In the genomic region with DNA sequence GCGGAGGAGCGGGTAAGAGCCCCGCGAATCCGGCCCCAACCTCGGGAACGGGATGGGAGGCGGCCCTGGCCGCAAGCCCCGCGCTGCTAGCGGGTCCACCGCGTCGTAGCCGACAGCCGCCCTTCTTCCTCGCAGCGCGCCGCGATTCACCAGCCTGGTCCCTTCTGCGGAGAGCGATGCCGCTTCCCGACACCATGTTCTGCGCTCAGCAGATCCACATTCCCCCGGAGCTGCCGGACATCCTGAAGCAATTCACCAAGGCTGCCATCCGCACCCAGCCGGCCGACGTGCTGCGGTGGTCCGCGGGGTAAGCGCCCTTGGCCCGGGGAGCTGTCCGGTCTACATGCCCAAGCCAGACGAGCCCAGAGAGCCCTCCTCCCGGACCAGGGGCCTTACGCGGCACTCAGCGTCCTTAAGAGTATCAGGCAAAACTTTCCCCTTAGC, we compare ENCODE assay signal across 8 cellular contexts. TPM values are rescaled to one million over a fixed set of nuclear protein-coding genes. Genes with fewer than 3 reads are reported as not detected.
DNase-seq lines count a peak whose midpoint lies in the region; ATAC-seq and TF ChIP-seq lines count a peak whose summit lies in the region.

No MANE protein-coding gene starts in this region.

- H3K27me3 ChIP-seq in SJSA1 (replicated peaks) (no peaks in the 10 kb centered on the region), parathyroid adenoma (ENCODE audit: control insufficient read depth, insufficient read depth, low read length) (no peaks in the 10 kb centered on the region)

- H3K27me3 Mint-ChIP-seq in activated T-cell treated with anti-CD3 and anti-CD28 coated beads, Interleukin-2, amount 50 U/mL, for 24 hours, result peaks cover 6% of the 10 kb centered on the region

- no peak for DNase-seq in activated T-cell treated with anti-CD3 and anti-CD28 coated beads, Interleukin-2, amount 50 U/mL, for 24 hours
- no peak for DNase-seq in activated T-cell treated with anti-CD3 and anti-CD28 coated beads for 4 hours
- no peak for DNase-seq in SJSA1 (ENCODE audit: low read depth in 1 of 2, low spot score in 2 of 2)
- DNase-seq in fibroblast of the aortic adventitia (ENCODE audit: low read depth), result no peak
- no peak for DNase-seq in NCI-H1930 (lab: John Stamatoyannopoulos, UW)
- no peak for DNase-seq in NCI-H187 treated with DMSO at 0.1 percent for 48 hours (lab: John Stamatoyannopoulos, UW)

- no peaks in the 10 kb centered on the region for H3K9me3 Mint-ChIP-seq in activated T-cell treated with anti-CD3 and anti-CD28 coated beads, Interleukin-2, amount 50 U/mL, for 24 hours

- peak overlapping the region; percentile 98 for H3K4me2 ChIP-seq in parathyroid adenoma (ENCODE audit: low read length)

- H3K4me3 ChIP-seq in SJSA1, result peak overlapping the region; percentile 48
- H3K4me3 ChIP-seq in fibroblast of the aortic adventitia (ENCODE audit: low read depth, low read length), result peak overlapping the region; percentile 74
- peak overlapping the region; percentile 58 for H3K4me3 ChIP-seq in parathyroid adenoma (ENCODE audit: low read depth, low read length)

- H3K4me1 Mint-ChIP-seq in activated T-cell treated with anti-CD3 and anti-CD28 coated beads, Interleukin-2, amount 50 U/mL, for 24 hours (ENCODE audit: low read depth), result peaks cover 47% of the 10 kb centered on the region

- H3K79me2 ChIP-seq in parathyroid adenoma, result no peaks in the 10 kb centered on the region

- H3K27ac ChIP-seq in SJSA1, result no peak overlapping the region
- H3K27ac ChIP-seq in parathyroid adenoma, result no peak overlapping the region

- peaks cover 19% of the 10 kb centered on the region for H3K4me1 ChIP-seq in SJSA1 (replicated peaks)
- H3K4me1 ChIP-seq in parathyroid adenoma, result no peaks in the 10 kb centered on the region

- peaks cover 10% of the 10 kb centered on the region for H3K36me3 Mint-ChIP-seq in activated T-cell treated with anti-CD3 and anti-CD28 coated beads, Interleukin-2, amount 50 U/mL, for 24 hours (ENCODE audit: low read depth)

- TF ChIP-seq CTCF in fibroblast of the aortic adventitia (IDR thresholded peaks at IDR 0.05; ENCODE audit: insufficient read depth, low read length), result no peak
- TF ChIP-seq CTCF in parathyroid adenoma (IDR thresholded peaks at IDR 0.05), result no peak

- H3K27ac Mint-ChIP-seq in activated T-cell treated with anti-CD3 and anti-CD28 coated beads, Interleukin-2, amount 50 U/mL, for 24 hours, result no peak overlapping the region

- H3K4me3 Mint-ChIP-seq in activated T-cell treated with anti-CD3 and anti-CD28 coated beads, Interleukin-2, amount 50 U/mL, for 24 hours, result peak overlapping the region; percentile 82

- H3K36me3 ChIP-seq in SJSA1, result peaks cover 3% of the 10 kb centered on the region; the same call in 1 of the 2 replicates
- H3K36me3 ChIP-seq in parathyroid adenoma (ENCODE audit: control insufficient read depth, insufficient read depth, low read length), result no peaks in the 10 kb centered on the region

- ATAC-seq in HG02870 (IDR thresholded peaks at IDR 0.05; ENCODE audit: unreplicated experiment), result peak; percentile 37

- no peak overlapping the region for H3K9ac ChIP-seq in parathyroid adenoma

- H2AFZ ChIP-seq in parathyroid adenoma, result peak overlapping the region; percentile 43

- no peaks in the 10 kb centered on the region for H3K9me3 ChIP-seq in SJSA1 (replicated peaks)
- no peaks in the 10 kb centered on the region for H3K9me3 ChIP-seq in parathyroid adenoma (ENCODE audit: control insufficient read depth, low read length)

RNA-seq across cellular contexts. Expression of a gene that starts 0.3 kb away (rescaled TPM):
- 2.9 and 3.0 TPM in 2 replicates for total RNA-seq in SJSA1 (2014; rRNA removed; shearing (Covaris generic))
- total RNA-seq in fibroblast of the aortic adventitia (ENCODE audit: low replicate concordance), result 0.63 TPM in 1 of 2 replicates, not detected in the other
